19 cellular contexts compared by ENCODE assay signal in the genomic region with DNA sequence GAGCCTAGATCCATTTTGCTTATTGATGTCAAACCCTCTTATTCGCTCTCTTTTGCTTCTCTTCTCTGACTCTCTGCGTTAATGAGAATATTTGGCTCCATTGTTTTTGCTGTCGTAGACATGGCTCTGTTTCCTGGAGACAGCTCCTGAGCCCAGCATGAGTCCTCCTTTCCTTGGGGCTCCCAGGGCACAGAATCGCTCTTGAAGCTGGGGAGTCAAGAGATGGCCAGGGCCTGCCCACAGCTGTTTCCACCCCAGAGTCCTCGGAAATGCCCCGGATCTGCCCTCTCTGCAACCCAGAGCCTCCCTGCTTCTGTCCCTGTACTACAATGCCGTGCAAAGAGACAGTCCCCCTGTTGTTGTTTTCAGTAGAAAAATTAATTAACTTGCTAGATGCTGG.
DNase-seq lines count a peak whose midpoint lies in the region; ATAC-seq and TF ChIP-seq lines count a peak whose summit lies in the region.
"Had no signal": no experiment of that assay in that cellular context is flagged by ENCODE, and none has a peak within 500 bp of the region (broad histone marks: within the 10 kb centered on the region; RNA-seq: fewer than 3 reads in every experiment).

No MANE protein-coding gene starts in this region.

- H3K36me3 ChIP-seq in RWPE2 (ENCODE audit: low read depth) (no peaks in the 10 kb centered on the region), spleen (peaks cover 0 to 34% (median 5%) of the 10 kb centered on the region in 6 donors), mammary epithelial cell (ENCODE audit: insufficient read depth, low read length) (no peaks in the 10 kb centered on the region)
- H3K36me3 ChIP-seq: BE2C had no signal

- peaks cover 20% of the 10 kb centered on the region for H3K4me1 Mint-ChIP-seq in nephron progenitor cell
- H3K4me1 Mint-ChIP-seq: CD4-positive, alpha-beta memory T cell had no signal

- H3K9me3 ChIP-seq in RWPE2 (ENCODE audit: severe bottlenecking) (peaks cover 3% of the 10 kb centered on the region), spleen (peaks cover 0 to 22% (median 15%) of the 10 kb centered on the region in 8 donors), mammary epithelial cell (replicated peaks; ENCODE audit: insufficient read depth, low read length) (peaks cover 39% of the 10 kb centered on the region)

- TF ChIP-seq CTCF in RWPE2 (IDR thresholded peaks at IDR 0.05; ENCODE audit: poor library complexity, severe bottlenecking) (no peak), nephron progenitor cell (IDR thresholded peaks at IDR 0.05) (no peak), spleen (IDR thresholded peaks at IDR 0.05 in 8 of 11, conservative IDR thresholded peaks at IDR 0.05 in 3 of 11) (no peak), mammary epithelial cell (conservative IDR thresholded peaks at IDR 0.05 in 1 of 2, IDR thresholded peaks at IDR 0.05 in 1 of 2; ENCODE audit: extremely low read depth in 1 of 2, insufficient read depth in 1 of 2, low read depth in 1 of 2, low read length in 2 of 2) (no peak)

- no peak overlapping the region for H2AFZ ChIP-seq in mammary epithelial cell (ENCODE audit: low read depth, low read length)

- H3K9ac ChIP-seq in mammary epithelial cell (ENCODE audit: insufficient read depth, low read length): no peak overlapping the region

- no peak overlapping the region for H3K4me2 ChIP-seq in mammary epithelial cell (ENCODE audit: insufficient read depth, low read depth, low read length)
- H3K4me2 ChIP-seq: A549 had no signal

- no peaks in the 10 kb centered on the region for H3K79me2 ChIP-seq in mammary epithelial cell (ENCODE audit: insufficient read depth, low read length)

- H3K4me3 ChIP-seq in RWPE2 (ENCODE audit: severe bottlenecking) (no peak overlapping the region), spleen (no peak overlapping the region), mammary epithelial cell (replicated peaks in 1 of 3; ENCODE audit: insufficient read depth in 1 of 3, low read depth in 2 of 3, low read length in 3 of 3) (no peak overlapping the region)
- H3K4me3 ChIP-seq: A549 had no signal

- CTCF ChIA-PET in mammary epithelial cell (lab: Charles Lee; ENCODE audit: low non-redundant PET): no interaction called here

- BruUV-seq in mammary epithelial cell (replicated peaks; lab: Mats Ljungman, UMichigan): no TSS peak

- no peaks in the 10 kb centered on the region for H3K4me1 ChIP-seq in RWPE2 (ENCODE audit: insufficient read depth, poor library complexity, severe bottlenecking)
- no peaks in the 10 kb centered on the region for H3K4me1 ChIP-seq in spleen
- H3K4me1 ChIP-seq in mammary epithelial cell (ENCODE audit: insufficient read depth, low read length): no peaks in the 10 kb centered on the region
- H3K4me1 ChIP-seq: A549, BE2C had no signal

- peak overlapping the region; percentile 48 for H3K27ac Mint-ChIP-seq in nephron progenitor cell
- H3K27ac Mint-ChIP-seq: CD4-positive, alpha-beta memory T cell; HFFc6 had no signal

- no peaks in the 10 kb centered on the region for H3K27me3 Mint-ChIP-seq in nephron progenitor cell (ENCODE audit: low read depth, poor library complexity)
- H3K27me3 Mint-ChIP-seq: CD4-positive, alpha-beta memory T cell had no signal

- DNase-seq in RWPE2 (ENCODE audit: low spot score): peak; percentile 18
- DNase-seq in cerebellum (ENCODE audit: low spot score): peak; percentile 30
- no peak for DNase-seq in nephron progenitor cell
- peak; percentile 32 for DNase-seq in spleen
- DNase-seq in mammary epithelial cell: no peak
- DNase-seq: BE2C; CD4-positive, alpha-beta memory T cell; DMS153; DMS79 treated with DMSO at 0.1 percent for 48 hours; EL; GDM1; GOT3; HCEC 1CT; HFFc6; IMR-90 had no signal

- in situ Hi-C loops in mammary epithelial cell (cut with MboI; ENCODE audit: low sequenced_read_pairs in 2 of 2): no loop called here

- H3K27ac ChIP-seq in RWPE2 (ENCODE audit: poor library complexity, severe bottlenecking): no peak overlapping the region
- no peak overlapping the region for H3K27ac ChIP-seq in spleen
- H3K27ac ChIP-seq in mammary epithelial cell (ENCODE audit: insufficient read depth, low read depth, low read length): no peak overlapping the region
- H3K27ac ChIP-seq: A549, C4-2B had no signal

- H3K9me3 Mint-ChIP-seq in nephron progenitor cell: peaks cover 31% of the 10 kb centered on the region

- intact Hi-C loops in spleen (cut with DNase I; ENCODE audit: low total_unique reads) (no loop called here), mammary epithelial cell (cut with micrococcal nuclease) (no loop called here)

- peak overlapping the region; percentile 18 for H3K4me3 Mint-ChIP-seq in nephron progenitor cell
- H3K4me3 Mint-ChIP-seq: CD4-positive, alpha-beta memory T cell; HFFc6 had no signal

- peaks cover 50% of the 10 kb centered on the region for H3K36me3 Mint-ChIP-seq in nephron progenitor cell (ENCODE audit: low read depth)
- H3K36me3 Mint-ChIP-seq: CD4-positive, alpha-beta memory T cell had no signal

- ATAC-seq in RWPE2 (ENCODE audit: low read depth): no peak
- ATAC-seq in GM19452 (IDR thresholded peaks at IDR 0.05; ENCODE audit: unreplicated experiment): no peak
- no peak for ATAC-seq in HG03097 (IDR thresholded peaks at IDR 0.05; ENCODE audit: low FRiP score, unreplicated experiment)
- ATAC-seq: A549 had no signal

- H3K27me3 ChIP-seq in RWPE2 (ENCODE audit: insufficient read depth, poor library complexity, severe bottlenecking): no peaks in the 10 kb centered on the region
- no peaks in the 10 kb centered on the region for H3K27me3 ChIP-seq in spleen (replicated peaks in 1 of 7)
- no peaks in the 10 kb centered on the region for H3K27me3 ChIP-seq in mammary epithelial cell (ENCODE audit: insufficient read depth, low read length)
- H3K27me3 ChIP-seq: BE2C had no signal

- WGBS in spleen, 5 donors: 83 to 95% (median 87%) methylated on average over 7 of the region's 7 CpGs
- 76% methylated on average over 7 of the region's 7 CpGs for whole genome bisulfite sequencing in mammary epithelial cell (ENCODE audit: low coverage, missing lambda C conversion rate)

- dilution Hi-C loops in mammary epithelial cell (cut with HindIII; ENCODE audit: low sequenced_read_pairs): no loop called here

- TF ChIP-seq POLR2A in spleen (IDR thresholded peaks at IDR 0.05): no peak

- H4K20me1 ChIP-seq in mammary epithelial cell (ENCODE audit: insufficient read depth, low read length): no peaks in the 10 kb centered on the region

Comparison
In these comparisons a context has a peak if more than half of its experiments do, and no peak if none do; other contexts are left out.
1. DNase-seq: peak in RWPE2 (single experiment), cerebellum (single experiment) and spleen (single experiment); none in nephron progenitor cell (single experiment) and mammary epithelial cell (single experiment).